In genomic region chr18:2223394-2223793, GRCh38 we compare ENCODE assay signal across 14 cellular contexts.
DNase-seq lines count a peak whose midpoint lies in the region; ATAC-seq and TF ChIP-seq lines count a peak whose summit lies in the region.
"Had no signal": no experiment of that assay in that cellular context is flagged by ENCODE, and none has a peak within 500 bp of the region (broad histone marks: within the 10 kb centered on the region; RNA-seq: fewer than 3 reads in every experiment).

No MANE protein-coding gene starts in this region.

- no peak for ATAC-seq in HG02840 (IDR thresholded peaks at IDR 0.05; ENCODE audit: low FRiP score, unreplicated experiment)
- ATAC-seq in GM19395 (IDR thresholded peaks at IDR 0.05; ENCODE audit: unreplicated experiment): no peak
- no peak for ATAC-seq in HG02981 (IDR thresholded peaks at IDR 0.05; ENCODE audit: unreplicated experiment)

- no peaks in the 10 kb centered on the region for H3K9me3 ChIP-seq in esophagus squamous epithelium
- H3K9me3 ChIP-seq: upper lobe of left lung had no signal

- peak overlapping the region in 3 of 4 donors; percentile 19 to 51 (median 23) for H3K4me3 ChIP-seq in esophagus squamous epithelium
- H3K4me3 ChIP-seq: lung had no signal

- 47 to 58% methylated on average over 7 of the region's 7 CpGs for WGBS in esophagus squamous epithelium, 2 donors

- peak; percentile 10 for DNase-seq in AG08396 (ENCODE audit: low spot score)
- DNase-seq in RPMI7951 (ENCODE audit: low read depth): peak; percentile 41
- DNase-seq in esophagus squamous epithelium (lab: John Stamatoyannopoulos, UW): no peak
- no peak for DNase-seq in stimulated activated CD4-positive, alpha-beta T cell treated with anti-CD3 and anti-CD28 coated beads, Interleukin-2, amount 100 ng/mL, for 24 hours
- DNase-seq: activated T-cell treated with anti-CD3 and anti-CD28 coated beads, Interleukin-2, amount 50 U/mL, for 1 hour; foreskin melanocyte; NCI-H510A treated with DMSO at 0.1 percent for 48 hours; upper lobe of left lung had no signal

- TF ChIP-seq CTCF in esophagus squamous epithelium (IDR thresholded peaks at IDR 0.05) (no peak), nephron (IDR thresholded peaks at IDR 0.05; ENCODE audit: unreplicated experiment in 3 of 3) (no peak)

- no peaks in the 10 kb centered on the region for H3K36me3 Mint-ChIP-seq in nephron (ENCODE audit: low read depth)

- H3K36me3 ChIP-seq in esophagus squamous epithelium: no peaks in the 10 kb centered on the region
- H3K36me3 ChIP-seq: upper lobe of left lung had no signal

- no peaks in the 10 kb centered on the region for H3K4me1 Mint-ChIP-seq in nephron

- H3K9me3 Mint-ChIP-seq in nephron: no peaks in the 10 kb centered on the region

- H3K27ac Mint-ChIP-seq in nephron: peak overlapping the region in 1 of 3 experiments; percentile 28

- no peaks in the 10 kb centered on the region for H3K27me3 ChIP-seq in esophagus squamous epithelium
- H3K27me3 ChIP-seq: upper lobe of left lung had no signal

- H3K27me3 Mint-ChIP-seq in nephron (ENCODE audit: low read depth): no peaks in the 10 kb centered on the region

- peak overlapping the region in 2 of 3 experiments; percentile 49 to 53 for H3K4me3 Mint-ChIP-seq in nephron

- TF ChIP-seq POLR2A in esophagus squamous epithelium (IDR thresholded peaks at IDR 0.05): no peak

- no peak overlapping the region for H3K27ac ChIP-seq in esophagus squamous epithelium
- H3K27ac ChIP-seq: upper lobe of left lung, VCaP had no signal

- H3K4me1 ChIP-seq in esophagus squamous epithelium: peaks cover 0 to 12% (median 4%) of the 10 kb centered on the region in 3 donors

- intact Hi-C loops in esophagus squamous epithelium (cut with DNase I): no loop called here

Comparison
In these comparisons a context has a peak if more than half of its experiments do, and no peak if none do; other contexts are left out.
1. DNase-seq: peak in AG08396 (single experiment) and RPMI7951 (single experiment); none in esophagus squamous epithelium (single experiment) and stimulated activated CD4-positive, alpha-beta T cell treated with anti-CD3 and anti-CD28 coated beads, Interleukin-2, amount 100 ng/mL, for 24 hours (0 of 2).